18 cellular contexts compared by ENCODE assay signal in genomic region chr21:42401164-42401563, GRCh38. TPM values are rescaled to one million over a fixed set of nuclear protein-coding genes. Genes with fewer than 3 reads are reported as not detected.
DNase-seq lines count a peak whose midpoint lies in the region; ATAC-seq and TF ChIP-seq lines count a peak whose summit lies in the region.
"Had no signal": no experiment of that assay in that cellular context is flagged by ENCODE, and none has a peak within 500 bp of the region (broad histone marks: within the 10 kb centered on the region; RNA-seq: fewer than 3 reads in every experiment).

No MANE protein-coding gene starts in this region.

- peaks cover 56% of the 10 kb centered on the region for H3K4me1 Mint-ChIP-seq in activated CD4-positive, alpha-beta T cell treated with anti-CD3 and anti-CD28 coated beads for 36 hours
- peaks cover 70% of the 10 kb centered on the region for H3K4me1 Mint-ChIP-seq in activated naive CD8-positive, alpha-beta T cell (ENCODE audit: low read depth)

- H3K4me3 ChIP-seq in fibroblast of the aortic adventitia (ENCODE audit: low read depth, low read length), result no peak overlapping the region
- H3K4me3 ChIP-seq: esophagus squamous epithelium, upper lobe of left lung had no signal

- TF ChIP-seq CTCF in fibroblast of the aortic adventitia (IDR thresholded peaks at IDR 0.05; ENCODE audit: insufficient read depth, low read length), result no peak

- TF ChIP-seq POLR2A in GM18505 (IDR thresholded peaks at IDR 0.05; ENCODE audit: borderline replicate concordance, extremely low read depth, insufficient read depth, insufficient read length), result no peak

- H3K9me3 Mint-ChIP-seq in activated CD4-positive, alpha-beta T cell treated with anti-CD3 and anti-CD28 coated beads for 36 hours (ENCODE audit: low read depth), result peaks cover 9% of the 10 kb centered on the region
- H3K9me3 Mint-ChIP-seq in activated naive CD8-positive, alpha-beta T cell (ENCODE audit: low read depth), result peaks cover 9% of the 10 kb centered on the region

- CTCF ChIA-PET in activated CD4-positive, alpha-beta T cell treated with anti-CD3 and anti-CD28 coated beads for 36 hours (lab: Charles Lee), result interaction anchor here (0.9 to 7.7 kb wide), 4 partner anchors 9 to 40 kb away, joined by 3 to 56 read pairs (median 4); no protein-coding TSS in a partner anchor

- DNase-seq in activated CD4-positive, alpha-beta T cell treated with anti-CD3 and anti-CD28 coated beads for 36 hours, result no peak
- DNase-seq in activated CD4-positive, alpha-beta T cell treated with anti-CD3 and anti-CD28 coated beads for 4 hours, result no peak
- DNase-seq in EH (ENCODE audit: low read depth) (peak; percentile 20), fibroblast of the aortic adventitia (ENCODE audit: low read depth) (peak; percentile 3), 8988T (no peak)
- DNase-seq: anterior cingulate cortex, esophagus squamous epithelium, hypothalamus, left colon, NCI-H1105, NCI-H748 treated with DMSO at 0.1 percent for 48 hours had no signal

- intact Hi-C loops in activated CD4-positive, alpha-beta T cell treated with anti-CD3 and anti-CD28 coated beads for 36 hours (cut with DNase I, micrococcal nuclease), result loop anchor here (1.0 to 10.0 kb wide), 6 partner anchors 8 to 1326 kb away; partner anchors contain the start of gene MX2 (in 1 of the 2)

- POLR2A ChIA-PET in activated CD4-positive, alpha-beta T cell treated with anti-CD3 and anti-CD28 coated beads for 36 hours (lab: Charles Lee), result interaction anchor here (0.7 kb wide), 1 partner anchor 17 kb away, joined by 5 read pairs; no protein-coding TSS in a partner anchor

- H3K27me3 Mint-ChIP-seq in activated CD4-positive, alpha-beta T cell treated with anti-CD3 and anti-CD28 coated beads for 36 hours, result no peaks in the 10 kb centered on the region
- H3K27me3 Mint-ChIP-seq in activated naive CD8-positive, alpha-beta T cell, result no peaks in the 10 kb centered on the region

- peaks cover 76% of the 10 kb centered on the region for H3K36me3 Mint-ChIP-seq in activated CD4-positive, alpha-beta T cell treated with anti-CD3 and anti-CD28 coated beads for 36 hours (ENCODE audit: low read depth)
- peaks cover 10% of the 10 kb centered on the region for H3K36me3 Mint-ChIP-seq in activated naive CD8-positive, alpha-beta T cell
- H3K36me3 Mint-ChIP-seq: stimulated activated memory B cell treated with anti-CD40 and anti-IgM and Interleukin-4, amounts not matched to agents 10 μg/mL and 1 μg/mL and 100 μg/mL, for 72 hours had no signal

- ATAC-seq in activated CD4-positive, alpha-beta T cell treated with anti-CD3 and anti-CD28 coated beads for 36 hours, result no peak
- ATAC-seq in GM18505 (IDR thresholded peaks at IDR 0.05; ENCODE audit: unreplicated experiment), result no peak
- no peak for ATAC-seq in HG03565 (IDR thresholded peaks at IDR 0.05; ENCODE audit: unreplicated experiment)
- ATAC-seq: left colon had no signal

- peak overlapping the region; percentile 99 for H3K4me3 Mint-ChIP-seq in activated CD4-positive, alpha-beta T cell treated with anti-CD3 and anti-CD28 coated beads for 36 hours
- H3K4me3 Mint-ChIP-seq in activated naive CD8-positive, alpha-beta T cell, result no peak overlapping the region
- H3K4me3 Mint-ChIP-seq: stimulated activated memory B cell treated with anti-CD40 and anti-IgM and Interleukin-4, amounts not matched to agents 10 μg/mL and 1 μg/mL and 100 μg/mL, for 72 hours had no signal

- H3K27ac Mint-ChIP-seq in activated CD4-positive, alpha-beta T cell treated with anti-CD3 and anti-CD28 coated beads for 36 hours, result peak overlapping the region; percentile 93
- H3K27ac Mint-ChIP-seq in activated naive CD8-positive, alpha-beta T cell, result peak overlapping the region; percentile 76
- H3K27ac Mint-ChIP-seq: stimulated activated memory B cell treated with anti-CD40 and anti-IgM and Interleukin-4, amounts not matched to agents 10 μg/mL and 1 μg/mL and 100 μg/mL, for 72 hours had no signal

RNA-seq across cellular contexts. Expression of gene UBASH3A, which starts 2.5 kb away (rescaled TPM):
- 10 to 100 TPM; 37.3 to 39.0 TPM for total RNA-seq in activated CD4-positive, alpha-beta T cell treated with anti-CD3 and anti-CD28 coated beads for 36 hours
- total RNA-seq in fibroblast of the aortic adventitia (ENCODE audit: low replicate concordance), result not detected in 2 replicates
- total RNA-seq: dermis microvascular lymphatic vessel endothelial cell had no signal

RNA-seq across cellular contexts. Expression of gene TMPRSS3, which starts 5.3 kb away (rescaled TPM):
- 100 to 1,000 TPM in 1 of 2 experiments, 10 to 100 TPM in 1; 99.1 to 113 TPM for total RNA-seq in activated CD4-positive, alpha-beta T cell treated with anti-CD3 and anti-CD28 coated beads for 36 hours
- total RNA-seq in fibroblast of the aortic adventitia (ENCODE audit: low replicate concordance), result not detected in 2 replicates
- total RNA-seq: skeletal muscle tissue had no signal

RNA-seq across cellular contexts. Expression of gene TFF1, which starts 34.8 kb away (rescaled TPM):
- not detected for total RNA-seq in activated CD4-positive, alpha-beta T cell treated with anti-CD3 and anti-CD28 coated beads for 36 hours
- not detected in 2 replicates for total RNA-seq in fibroblast of the aortic adventitia (ENCODE audit: low replicate concordance)
- total RNA-seq: dermis microvascular lymphatic vessel endothelial cell, esophagus squamous epithelium, skeletal muscle tissue had no signal

RNA-seq across cellular contexts. Expression of gene TFF2, which starts 50.4 kb away (rescaled TPM):
- not detected for total RNA-seq in activated CD4-positive, alpha-beta T cell treated with anti-CD3 and anti-CD28 coated beads for 36 hours
- total RNA-seq in fibroblast of the aortic adventitia (ENCODE audit: low replicate concordance), result not detected in 2 replicates
- total RNA-seq: dermis microvascular lymphatic vessel endothelial cell, skeletal muscle tissue, upper lobe of left lung had no signal

Comparison
In these comparisons a context has a peak if more than half of its experiments do, and no peak if none do; other contexts are left out.
1. DNase-seq: peak in EH (single experiment) and fibroblast of the aortic adventitia (single experiment); none in activated CD4-positive, alpha-beta T cell treated with anti-CD3 and anti-CD28 coated beads for 36 hours (single experiment), activated CD4-positive, alpha-beta T cell treated with anti-CD3 and anti-CD28 coated beads for 4 hours (0 of 2) and 8988T (single experiment).
2. RNA of gene UBASH3A, which starts 2.5 kb away (total RNA-seq): 37.3 to 39.0 TPM in activated CD4-positive, alpha-beta T cell treated with anti-CD3 and anti-CD28 coated beads for 36 hours; not detected in fibroblast of the aortic adventitia; every median in the first group is over 10 times any median in the second.
3. RNA of gene TMPRSS3, which starts 5.3 kb away (total RNA-seq): 99.1 to 113 TPM in activated CD4-positive, alpha-beta T cell treated with anti-CD3 and anti-CD28 coated beads for 36 hours; not detected in fibroblast of the aortic adventitia; every median in the first group is over 100 times any median in the second.